ENCODE assay signal across 16 cellular contexts in genomic region chr5:68247627-68248026, GRCh38.
"Had no signal": no experiment of that assay in that cellular context is flagged by ENCODE, and none has a peak within 500 bp of the region (broad histone marks: within the 10 kb centered on the region; RNA-seq: fewer than 3 reads in every experiment).

No MANE protein-coding gene starts in this region.

- H3K27ac ChIP-seq: coronary artery, right atrium auricular region, testis, transverse colon had no signal

- H3K36me3 Mint-ChIP-seq: stimulated activated memory B cell treated with anti-CD40 and anti-IgM and Interleukin-4, amounts not matched to agents 10 μg/mL and 1 μg/mL and 100 μg/mL, for 72 hours had no signal

- ATAC-seq: heart left ventricle; naive thymus-derived CD4-positive, alpha-beta T cell; stimulated activated memory B cell treated with anti-CD40 and anti-IgM and Interleukin-4, amounts not matched to agents 10 μg/mL and 1 μg/mL and 100 μg/mL, for 72 hours; stimulated activated naive CD8-positive, alpha-beta T cell treated with anti-CD3 and anti-CD28 coated beads, Interleukin-15, amount 100 ng/mL, for 72 hours had no signal

- H3K27me3 ChIP-seq: heart left ventricle, right atrium auricular region, sigmoid colon, testis, transverse colon had no signal

- H3K4me3 Mint-ChIP-seq: endodermal cell; stimulated activated memory B cell treated with anti-CD40 and anti-IgM and Interleukin-4, amounts not matched to agents 10 μg/mL and 1 μg/mL and 100 μg/mL, for 72 hours; stimulated activated naive CD8-positive, alpha-beta T cell treated with anti-CD3 and anti-CD28 coated beads, Interleukin-15, amount 100 ng/mL, for 72 hours had no signal

- H3K27me3 Mint-ChIP-seq: naive thymus-derived CD4-positive, alpha-beta T cell; stimulated activated memory B cell treated with anti-CD40 and anti-IgM and Interleukin-4, amounts not matched to agents 10 μg/mL and 1 μg/mL and 100 μg/mL, for 72 hours; stimulated activated naive CD8-positive, alpha-beta T cell treated with anti-CD3 and anti-CD28 coated beads, Interleukin-15, amount 100 ng/mL, for 72 hours had no signal

- H3K27ac Mint-ChIP-seq: endodermal cell; stimulated activated memory B cell treated with anti-CD40 and anti-IgM and Interleukin-4, amounts not matched to agents 10 μg/mL and 1 μg/mL and 100 μg/mL, for 72 hours; stimulated activated naive CD8-positive, alpha-beta T cell treated with anti-CD3 and anti-CD28 coated beads, Interleukin-15, amount 100 ng/mL, for 72 hours had no signal

- H3K36me3 ChIP-seq: right atrium auricular region, sigmoid colon, transverse colon had no signal

- DNase-seq: effector CD4-positive, alpha-beta T cell; endodermal cell; heart left ventricle; hippocampal formation; mammary epithelial cell; naive thymus-derived CD4-positive, alpha-beta T cell; sigmoid colon; stimulated activated CD4-positive, alpha-beta T cell treated with anti-CD3 and anti-CD28 coated beads, Interleukin-4, amount 100 ng/mL, for 24 hours; stimulated activated naive CD8-positive, alpha-beta T cell treated with anti-CD3 and anti-CD28 coated beads, Interleukin-15, amount 100 ng/mL, for 72 hours; testis; transverse colon had no signal

- H3K9me3 ChIP-seq: heart left ventricle, right atrium auricular region, sigmoid colon, testis, transverse colon had no signal

- H3K9me3 Mint-ChIP-seq: endodermal cell; naive thymus-derived CD4-positive, alpha-beta T cell; neural crest cell; stimulated activated memory B cell treated with anti-CD40 and anti-IgM and Interleukin-4, amounts not matched to agents 10 μg/mL and 1 μg/mL and 100 μg/mL, for 72 hours; stimulated activated naive CD8-positive, alpha-beta T cell treated with anti-CD3 and anti-CD28 coated beads, Interleukin-15, amount 100 ng/mL, for 72 hours had no signal

- H3K4me3 ChIP-seq: coronary artery, heart left ventricle, right atrium auricular region, sigmoid colon, skin epidermis, testis, transverse colon had no signal
